Comparison of ENCODE assay signal across 8 cellular contexts in genomic region chr14:101808894-101809670, GRCh38. TPM values are rescaled to one million over a fixed set of nuclear protein-coding genes. Genes with fewer than 3 reads are reported as not detected.
DNase-seq lines count a peak whose midpoint lies in the region; ATAC-seq, FAIRE-seq and TF ChIP-seq lines count a peak whose summit lies in the region.

No MANE protein-coding gene starts in this region.

- peaks cover 32% of the 10 kb centered on the region for H4K20me1 ChIP-seq in SK-N-SH (ENCODE audit: insufficient read depth)

- no peaks in the 10 kb centered on the region for H3K27me3 ChIP-seq in SK-N-SH (ENCODE audit: insufficient read depth)

- DNase-seq in SK-N-SH: no peak
- no peak for DNase-seq in activated naive CD8-positive, alpha-beta T cell treated with anti-CD3 and anti-CD28 coated beads for 36 hours
- no peak for DNase-seq in kidney
- DNase-seq in substantia nigra (lab: John Stamatoyannopoulos, UW): no peak
- no peak for DNase-seq in KBM-7
- no peak for DNase-seq in NCI-H1417 (lab: John Stamatoyannopoulos, UW)

- no peaks in the 10 kb centered on the region for H3K27me3 Mint-ChIP-seq in activated naive CD8-positive, alpha-beta T cell treated with anti-CD3 and anti-CD28 coated beads for 36 hours

- H3K4me3 ChIP-seq in SK-N-SH (ENCODE audit: low read depth in 2 of 2, low read length in 1 of 2) (peak overlapping the region; percentile 79 to 86), kidney (ENCODE audit: low read length in 2 of 2) (peak overlapping the region; percentile 87 to 96)

- 0 out of 2 replicates have a peak, but pooled peaks cover 3% of the 10 kb centered on the region for H3K9me3 ChIP-seq in SK-N-SH
- no peaks in the 10 kb centered on the region for H3K9me3 ChIP-seq in kidney (ENCODE audit: control insufficient read depth in 1 of 2, low read length in 2 of 2)

- peaks cover 0 to 14% of the 10 kb centered on the region in 2 experiments for H3K36me3 ChIP-seq in SK-N-SH (replicated peaks in 1 of 2; ENCODE audit: control insufficient read depth in 1 of 2, insufficient read depth in 2 of 2, low read length in 1 of 2)
- H3K36me3 ChIP-seq in kidney (ENCODE audit: control insufficient read depth in 1 of 2, insufficient read depth in 2 of 2, low read length in 2 of 2): no peaks in the 10 kb centered on the region

- no peak for FAIRE-seq in kidney (lab: Jason Lieb, UNC)

- TF ChIP-seq RAD21 in SK-N-SH (IDR thresholded peaks at IDR 0.05; ENCODE audit: low read length): no peak

- H3K4me1 ChIP-seq in SK-N-SH (ENCODE audit: control insufficient read depth in 1 of 2, insufficient read depth in 2 of 2, low read depth in 1 of 2, low read length in 1 of 2): peaks cover 14 to 38% of the 10 kb centered on the region in 2 experiments; a peak in 3 of 4 replicates
- H3K4me1 ChIP-seq in kidney (ENCODE audit: control insufficient read depth in 1 of 2, insufficient read depth in 1 of 2, low read depth in 1 of 2, low read length in 2 of 2): peaks cover 16% of the 10 kb centered on the region in 2 donors

- peak overlapping the region; percentile 98 for H3K9ac ChIP-seq in SK-N-SH
- peak overlapping the region in 1 of 2 donors; percentile 87 for H3K9ac ChIP-seq in kidney (ENCODE audit: low read length in 2 of 2)

- ATAC-seq in SK-N-SH treated with all-trans-retinoic acid at 6 μM for 48 hours: no peak
- no peak for ATAC-seq in GM19455 (IDR thresholded peaks at IDR 0.05; ENCODE audit: unreplicated experiment)

- no peaks in the 10 kb centered on the region for H3K9me3 Mint-ChIP-seq in activated naive CD8-positive, alpha-beta T cell treated with anti-CD3 and anti-CD28 coated beads for 36 hours

- intact Hi-C loops in kidney (cut with DNase I): no loop called here

- H3K4me3 Mint-ChIP-seq in activated naive CD8-positive, alpha-beta T cell treated with anti-CD3 and anti-CD28 coated beads for 36 hours: peak overlapping the region; percentile 96

- peak overlapping the region; percentile 100 for H3K27ac Mint-ChIP-seq in activated naive CD8-positive, alpha-beta T cell treated with anti-CD3 and anti-CD28 coated beads for 36 hours

- TF ChIP-seq CTCF in SK-N-SH (IDR thresholded peaks at IDR 0.05) (no peak), kidney (IDR thresholded peaks at IDR 0.05; ENCODE audit: borderline replicate concordance, extremely low read depth, insufficient read depth) (no peak)

- peaks cover 20% of the 10 kb centered on the region for H3K36me3 Mint-ChIP-seq in activated naive CD8-positive, alpha-beta T cell treated with anti-CD3 and anti-CD28 coated beads for 36 hours

- POLR2A ChIA-PET in SK-N-SH (lab: Yijun Ruan, JAX): interaction anchor here (0.6 to 1.4 kb wide), 16 partner anchors 10 to 154 kb away, joined by 3 to 7 read pairs (median 3); no protein-coding TSS in a partner anchor

- H3K4me1 Mint-ChIP-seq in activated naive CD8-positive, alpha-beta T cell treated with anti-CD3 and anti-CD28 coated beads for 36 hours: peaks cover 32% of the 10 kb centered on the region

- CTCF ChIA-PET in SK-N-SH (lab: Yijun Ruan, JAX): interaction anchor here (0.6 to 5.2 kb wide), 13 partner anchors 10 to 145 kb away, joined by 3 to 33 read pairs (median 3); no protein-coding TSS in a partner anchor

- peaks cover 26% of the 10 kb centered on the region for H3F3A ChIP-seq in SK-N-SH (replicated peaks; ENCODE audit: insufficient read depth)

- no peak for TF ChIP-seq EP300 in SK-N-SH (IDR thresholded peaks at IDR 0.05; ENCODE audit: borderline replicate concordance in 1 of 2, low read depth in 1 of 2, low read length in 1 of 2)

- in situ Hi-C loops in KBM-7 (cut with MboI; ENCODE audit: low pct_unique_long_range_greater_than_20kb, low sequenced_read_pairs): no loop called here

- H3K79me2 ChIP-seq in SK-N-SH (ENCODE audit: insufficient read depth): peaks cover 46% of the 10 kb centered on the region

- H3K9me2 ChIP-seq in SK-N-SH: no peaks in the 10 kb centered on the region

- H2AFZ ChIP-seq in SK-N-SH (ENCODE audit: low read depth): peak overlapping the region; percentile 73; the same call in 1 of the 2 replicates

- peak overlapping the region; percentile 85 for H3K4me2 ChIP-seq in SK-N-SH

- H3K27ac ChIP-seq in SK-N-SH (ENCODE audit: low read depth in 2 of 2, low read length in 1 of 2) (peak overlapping the region; percentile 98 to 99), kidney (ENCODE audit: low read depth in 2 of 2, low read length in 2 of 2) (peak overlapping the region; percentile 96 to 99), substantia nigra (ENCODE audit: low read depth, low read length, poor library complexity, severe bottlenecking) (peak overlapping the region; percentile 97)

- 62% methylated on average over 6 of the region's 6 CpGs for WGBS in SK-N-SH (ENCODE audit: low lambda C conversion rate)

TF ChIP-seq in SK-N-SH, 30 proteins besides CTCF, POLR2A, EP300 and RAD21:
- no peak for TF ChIP-seq PBX3 (IDR thresholded peaks at IDR 0.05)
- TF ChIP-seq MAX (IDR thresholded peaks at IDR 0.05; ENCODE audit: low read depth): no peak
- TF ChIP-seq NRF1 (IDR thresholded peaks at IDR 0.05; ENCODE audit: low read depth, low read length): no peak
- TF ChIP-seq SIN3A (IDR thresholded peaks at IDR 0.05; ENCODE audit: borderline replicate concordance, low read depth, low read length): no peak

TF ChIP-seq in SK-N-SH treated with all-trans-retinoic acid at 6 μM for 48 hours, 23 proteins besides CTCF, POLR2A, EP300 and RAD21:
- TF ChIP-seq GLIS3 (CRISPR knock-in tag; IDR thresholded peaks at IDR 0.05): no peak
TF ChIP-seq in SK-N-SH treated with all-trans-retinoic acid at 6 μM for 48 hours: peak in this region for 0.

RNA-seq across cellular contexts. Expression of gene PPP2R5C, which starts 47.6 kb away (rescaled TPM):
- polyA plus RNA-seq in SK-N-SH (2012; rRNA removed) (43.7 and 61.0 TPM in 2 replicates), kidney (ENCODE audit: insufficient read depth, low read depth, low replicate concordance) (65.6 TPM)
- polyA plus RNA-seq in SK-N-SH (2012; cell fraction: cytosol; rRNA removed): 61.5 and 75.2 TPM in 2 replicates
- polyA plus RNA-seq in SK-N-SH (2012; cell fraction: nucleus; rRNA removed): 40.4 and 72.7 TPM in 2 replicates
- total RNA-seq in activated naive CD8-positive, alpha-beta T cell treated with anti-CD3 and anti-CD28 coated beads for 36 hours: 100 to 1,000 TPM; 209 to 221 TPM
- total RNA-seq in kidney: 129 TPM
